Comparison of ENCODE assay signal across 21 cellular contexts in genomic region chr7:19567011-19567410, GRCh38.
"Had no signal": no experiment of that assay in that cellular context is flagged by ENCODE, and none has a peak within 500 bp of the region (broad histone marks: within the 10 kb centered on the region; RNA-seq: fewer than 3 reads in every experiment).

No MANE protein-coding gene starts in this region.

- ATAC-seq: K562 had no signal

- H3K9me3 ChIP-seq: SK-N-SH had no signal

- H3K9ac ChIP-seq: KMS-11, SK-N-SH had no signal

- DNase-seq: Kasumi-1, MV-4-11, NCI-H1048, NCI-H1105, NCI-H1417, NCI-H1436 treated with DMSO at 0.1 percent for 48 hours, NCI-H1694, NCI-H187 treated with DMSO at 0.1 percent for 48 hours, NCI-H2029 treated with DMSO at 0.1 percent for 48 hours, NCI-H2107, NCI-H2227 treated with DMSO at 0.1 percent for 48 hours, NCI-H524, NCI-H526 treated with DMSO at 0.1 percent for 48 hours, NCI-H774, Right ventricle myocardium superior, RPMI8226, SK-N-SH, SW 1271 had no signal

- H3K9me2 ChIP-seq: SK-N-SH had no signal

- H3K4me3 ChIP-seq: K562 had no signal

- H3K4me2 ChIP-seq: KMS-11, SK-N-SH had no signal

- H3K27ac ChIP-seq: HL-60, KMS-11 had no signal
